21 cellular contexts compared by ENCODE assay signal in genomic region chr3:13764161-13764560, GRCh38.
"Had no signal": no experiment of that assay in that cellular context is flagged by ENCODE, and none has a peak within 500 bp of the region (broad histone marks: within the 10 kb centered on the region; RNA-seq: fewer than 3 reads in every experiment).

No MANE protein-coding gene starts in this region.

- ATAC-seq: effector memory CD8-positive, alpha-beta T cell; left colon; left ventricle myocardium superior; lower lobe of right lung; naive thymus-derived CD8-positive, alpha-beta T cell; psoas muscle; right cardiac atrium; stimulated activated effector memory CD8-positive, alpha-beta T cell treated with anti-CD3 and anti-CD28 coated beads, Interleukin-12 subunit alpha, Interleukin-12 subunit beta, amount 100 ng/mL, for 72 hours had no signal

- H3K36me3 ChIP-seq: lower lobe of right lung, neutrophil, sigmoid colon, stomach, thyroid gland had no signal

- H3K4me3 ChIP-seq: lower lobe of right lung, psoas muscle, sigmoid colon, stomach, thyroid gland had no signal

- H3K9me3 Mint-ChIP-seq: effector memory CD8-positive, alpha-beta T cell; immature natural killer cell; stimulated activated effector memory CD8-positive, alpha-beta T cell treated with anti-CD3 and anti-CD28 coated beads, Interleukin-12 subunit alpha, Interleukin-12 subunit beta, amount 100 ng/mL, for 72 hours had no signal

- H3K27me3 ChIP-seq: neutrophil, sigmoid colon, thyroid gland had no signal

- H3K27ac Mint-ChIP-seq: effector memory CD8-positive, alpha-beta T cell; immature natural killer cell; naive thymus-derived CD8-positive, alpha-beta T cell; nephron progenitor cell; stimulated activated effector memory CD8-positive, alpha-beta T cell treated with anti-CD3 and anti-CD28 coated beads, Interleukin-12 subunit alpha, Interleukin-12 subunit beta, amount 100 ng/mL, for 72 hours had no signal

- DNase-seq: cortex of kidney; effector memory CD8-positive, alpha-beta T cell; hypothalamus; immature natural killer cell; kidney glomerular epithelial cell; left colon; left ventricle myocardium superior; lower lobe of right lung; naive thymus-derived CD8-positive, alpha-beta T cell; nephron progenitor cell; psoas muscle; right cardiac atrium; sigmoid colon; stimulated activated CD4-positive, alpha-beta T cell treated with anti-CD3 and anti-CD28 coated beads, Interleukin-2, amount 100 ng/mL, for 24 hours; stimulated activated CD4-positive, alpha-beta T cell treated with anti-CD3 and anti-CD28 coated beads, Interleukin-4, amount 100 ng/mL, for 24 hours; stimulated activated naive CD4-positive, alpha-beta T cell treated with Interleukin-2 at 50 U/mL for 16 hours; stomach; thyroid gland; trophoblast cell had no signal

- H3K4me1 Mint-ChIP-seq: immature natural killer cell; naive thymus-derived CD8-positive, alpha-beta T cell; stimulated activated effector memory CD8-positive, alpha-beta T cell treated with anti-CD3 and anti-CD28 coated beads, Interleukin-12 subunit alpha, Interleukin-12 subunit beta, amount 100 ng/mL, for 72 hours had no signal

- H3K36me3 Mint-ChIP-seq: immature natural killer cell; stimulated activated effector memory CD8-positive, alpha-beta T cell treated with anti-CD3 and anti-CD28 coated beads, Interleukin-12 subunit alpha, Interleukin-12 subunit beta, amount 100 ng/mL, for 72 hours had no signal

- H3K4me3 Mint-ChIP-seq: effector memory CD8-positive, alpha-beta T cell; immature natural killer cell; naive thymus-derived CD8-positive, alpha-beta T cell; nephron progenitor cell; stimulated activated effector memory CD8-positive, alpha-beta T cell treated with anti-CD3 and anti-CD28 coated beads, Interleukin-12 subunit alpha, Interleukin-12 subunit beta, amount 100 ng/mL, for 72 hours had no signal
